28 cellular contexts compared by ENCODE assay signal in genomic region chr7:45976485-45976856, GRCh38. TPM values are rescaled to one million over a fixed set of nuclear protein-coding genes. Genes with fewer than 3 reads are reported as not detected.
"Had no signal": no experiment of that assay in that cellular context is flagged by ENCODE, and none has a peak within 500 bp of the region (broad histone marks: within the 10 kb centered on the region; RNA-seq: fewer than 3 reads in every experiment).

No MANE protein-coding gene starts in this region.

- ATAC-seq: heart right ventricle; left lobe of liver; lower lobe of right lung; psoas muscle; stimulated activated memory B cell treated with anti-CD40 and anti-IgM and Interleukin-4, amounts not matched to agents 10 μg/mL and 1 μg/mL and 100 μg/mL, for 72 hours had no signal

- H3K4me1 Mint-ChIP-seq: activated B cell treated with CpG ODN at 0.5 μM for 24 hours; activated naive CD4-positive, alpha-beta T cell treated with anti-CD3 and anti-CD28 coated beads, Interleukin-2, amount 10 ng/mL, durations not matched to agents 7 days and 5 days; stimulated activated memory B cell treated with anti-CD40 and anti-IgM and Interleukin-4, amounts not matched to agents 10 μg/mL and 1 μg/mL and 100 μg/mL, for 72 hours had no signal

- DNase-seq: activated B cell treated with CpG ODN at 0.5 μM for 24 hours; activated CD4-positive, alpha-beta T cell treated with anti-CD3 and anti-CD28 coated beads, Interleukin-2, amount 50 U/mL, for 4 hours; activated CD8-positive, alpha-beta memory T cell treated with anti-CD3 and anti-CD28 coated beads, Interleukin-2, amount 50 U/mL, for 48 hours; activated gamma-delta T cell; activated naive CD4-positive, alpha-beta T cell treated with anti-CD3 and anti-CD28 coated beads, Interleukin-2, amount 10 ng/mL, durations not matched to agents 7 days and 5 days; activated naive CD8-positive, alpha-beta T cell treated with anti-CD3 and anti-CD28 coated beads, Interleukin-2, amount 10 ng/mL, durations not matched to agents 7 days and 5 days; activated T-cell treated with anti-CD3 and anti-CD28 coated beads, Interleukin-2, amount 50 U/mL, for 24 hours; caudate nucleus; esophagus squamous epithelium; foreskin melanocyte; heart right ventricle; kidney glomerular epithelial cell; lower lobe of right lung; psoas muscle; sigmoid colon; small intestine; stimulated activated CD4-positive, alpha-beta T cell treated with anti-CD3 and anti-CD28 coated beads, Interleukin-1b, Interleukin-23, amount 100 ng/mL, for 48 hours; stimulated activated CD4-positive, alpha-beta T cell treated with anti-CD3 and anti-CD28 coated beads, Interleukin-4, amount 100 ng/mL, for 4 hours; stimulated activated CD8-positive, alpha-beta memory T cell treated with anti-CD3 and anti-CD28 coated beads, Interleukin-4, amount 100 ng/mL, for 48 hours; T-helper 1 cell; tibial artery had no signal

- H3K27me3 Mint-ChIP-seq: activated B cell treated with CpG ODN at 0.5 μM for 24 hours; activated naive CD8-positive, alpha-beta T cell treated with anti-CD3 and anti-CD28 coated beads, Interleukin-2, amount 10 ng/mL, durations not matched to agents 7 days and 5 days; activated T-cell treated with anti-CD3 and anti-CD28 coated beads, Interleukin-2, amount 50 U/mL, for 24 hours; dendritic cell treated with granulocyte-macrophage colony-stimulating factor and Interleukin-4, amounts not matched to agents 40 ng/mL and 50 ng/mL, for 4 days had no signal

- H3K4me1 ChIP-seq: parathyroid adenoma had no signal

- H3K36me3 Mint-ChIP-seq: activated naive CD4-positive, alpha-beta T cell treated with anti-CD3 and anti-CD28 coated beads, Interleukin-2, amount 10 ng/mL, durations not matched to agents 7 days and 5 days; activated naive CD8-positive, alpha-beta T cell treated with anti-CD3 and anti-CD28 coated beads, Interleukin-2, amount 10 ng/mL, durations not matched to agents 7 days and 5 days; stimulated activated memory B cell treated with anti-CD40 and anti-IgM and Interleukin-4, amounts not matched to agents 10 μg/mL and 1 μg/mL and 100 μg/mL, for 72 hours had no signal

- H3K9me3 ChIP-seq: esophagus squamous epithelium, heart right ventricle, lower lobe of right lung, psoas muscle, sigmoid colon, suprapubic skin, tibial artery had no signal

- H3K4me3 ChIP-seq: esophagus squamous epithelium, heart right ventricle, lower lobe of right lung, psoas muscle, sigmoid colon, suprapubic skin, tibial artery had no signal

- H3K27me3 ChIP-seq: esophagus squamous epithelium, sigmoid colon, suprapubic skin, tibial artery had no signal

- H3K27ac Mint-ChIP-seq: activated B cell treated with CpG ODN at 0.5 μM for 24 hours; activated naive CD4-positive, alpha-beta T cell treated with anti-CD3 and anti-CD28 coated beads, Interleukin-2, amount 10 ng/mL, durations not matched to agents 7 days and 5 days; activated naive CD8-positive, alpha-beta T cell treated with anti-CD3 and anti-CD28 coated beads, Interleukin-2, amount 10 ng/mL, durations not matched to agents 7 days and 5 days; activated T-cell treated with anti-CD3 and anti-CD28 coated beads, Interleukin-2, amount 50 U/mL, for 24 hours; dendritic cell treated with granulocyte-macrophage colony-stimulating factor and Interleukin-4, amounts not matched to agents 40 ng/mL and 50 ng/mL, for 4 days; nephron; stimulated activated memory B cell treated with anti-CD40 and anti-IgM and Interleukin-4, amounts not matched to agents 10 μg/mL and 1 μg/mL and 100 μg/mL, for 72 hours; T-helper 2 cell treated with Interferon-gamma antibody and Interleukin-4, amounts not matched to agents 5 μg/mL and 100 μg/mL, for 36 hours had no signal

- H3K27ac ChIP-seq: esophagus squamous epithelium, heart right ventricle, lower lobe of right lung, parathyroid adenoma, psoas muscle, sigmoid colon, suprapubic skin had no signal

- H3K36me3 ChIP-seq: esophagus squamous epithelium, heart right ventricle, lower lobe of right lung, sigmoid colon, suprapubic skin, tibial artery had no signal

- H2AFZ ChIP-seq: parathyroid adenoma had no signal

- H3K4me3 Mint-ChIP-seq: activated B cell treated with CpG ODN at 0.5 μM for 24 hours; activated naive CD4-positive, alpha-beta T cell treated with anti-CD3 and anti-CD28 coated beads, Interleukin-2, amount 10 ng/mL, durations not matched to agents 7 days and 5 days; activated naive CD8-positive, alpha-beta T cell treated with anti-CD3 and anti-CD28 coated beads, Interleukin-2, amount 10 ng/mL, durations not matched to agents 7 days and 5 days; activated T-cell treated with anti-CD3 and anti-CD28 coated beads, Interleukin-2, amount 50 U/mL, for 24 hours; dendritic cell treated with granulocyte-macrophage colony-stimulating factor and Interleukin-4, amounts not matched to agents 40 ng/mL and 50 ng/mL, for 4 days; nephron; stimulated activated memory B cell treated with anti-CD40 and anti-IgM and Interleukin-4, amounts not matched to agents 10 μg/mL and 1 μg/mL and 100 μg/mL, for 72 hours; T-helper 2 cell treated with Interferon-gamma antibody and Interleukin-4, amounts not matched to agents 5 μg/mL and 100 μg/mL, for 36 hours had no signal

- H3K9me3 Mint-ChIP-seq: activated B cell treated with CpG ODN at 0.5 μM for 24 hours; activated naive CD8-positive, alpha-beta T cell treated with anti-CD3 and anti-CD28 coated beads, Interleukin-2, amount 10 ng/mL, durations not matched to agents 7 days and 5 days; activated T-cell treated with anti-CD3 and anti-CD28 coated beads, Interleukin-2, amount 50 U/mL, for 24 hours; dendritic cell treated with granulocyte-macrophage colony-stimulating factor and Interleukin-4, amounts not matched to agents 40 ng/mL and 50 ng/mL, for 4 days; stimulated activated memory B cell treated with anti-CD40 and anti-IgM and Interleukin-4, amounts not matched to agents 10 μg/mL and 1 μg/mL and 100 μg/mL, for 72 hours; T-helper 2 cell treated with Interferon-gamma antibody and Interleukin-4, amounts not matched to agents 5 μg/mL and 100 μg/mL, for 36 hours had no signal

- H3K9ac ChIP-seq: parathyroid adenoma had no signal

RNA-seq across cellular contexts. Expression of gene IGFBP3, which starts 55.4 kb away (rescaled TPM):
- total RNA-seq: activated B cell treated with CpG ODN at 0.5 μM for 24 hours had no signal
